In the genomic region with DNA sequence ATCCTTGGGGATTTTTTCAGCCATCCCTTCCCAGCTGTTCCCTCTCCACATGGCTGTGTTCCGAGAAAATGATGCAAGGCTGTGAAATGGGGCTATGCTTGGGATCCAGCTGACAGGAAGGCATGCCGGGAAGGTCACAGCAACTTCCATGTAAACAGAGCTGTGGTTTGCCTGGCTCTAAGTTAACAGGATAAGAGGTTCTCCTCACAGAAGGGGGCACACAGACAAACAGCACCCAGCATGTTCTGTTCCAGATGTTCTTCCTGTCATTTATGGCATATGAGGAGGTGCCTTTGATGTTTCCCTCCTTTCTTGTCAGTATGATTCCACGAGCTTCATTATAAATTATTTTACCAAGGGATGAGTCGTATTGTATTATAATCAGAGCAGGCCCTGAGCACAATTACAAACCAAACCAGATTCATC, we compare ENCODE assay signal across 12 cellular contexts.
A peak's percentile ranks its signal among the peaks of the same experiment; 100 is the strongest.
DNase-seq lines count a peak whose midpoint lies in the region; ATAC-seq and TF ChIP-seq lines count a peak whose summit lies in the region.
"Had no signal": no experiment of that assay in that cellular context is flagged by ENCODE, and none has a peak within 500 bp of the region (broad histone marks: within the 10 kb centered on the region; RNA-seq: fewer than 3 reads in every experiment).

No MANE protein-coding gene starts in this region.

- no peaks in the 10 kb centered on the region for H3K36me3 Mint-ChIP-seq in T-helper 17 cell (ENCODE audit: low read depth)
- H3K36me3 Mint-ChIP-seq in activated naive CD4-positive, alpha-beta T cell treated with anti-CD3 and anti-CD28 coated beads, Interleukin-2, amount 10 ng/mL, durations not matched to agents 7 days and 5 days: no peaks in the 10 kb centered on the region

- no peaks in the 10 kb centered on the region for H3K9me3 Mint-ChIP-seq in activated naive CD4-positive, alpha-beta T cell treated with anti-CD3 and anti-CD28 coated beads, Interleukin-2, amount 10 ng/mL, durations not matched to agents 7 days and 5 days

- no peak overlapping the region for H3K27ac Mint-ChIP-seq in T-helper 17 cell
- H3K27ac Mint-ChIP-seq in activated naive CD4-positive, alpha-beta T cell treated with anti-CD3 and anti-CD28 coated beads, Interleukin-2, amount 10 ng/mL, durations not matched to agents 7 days and 5 days: no peak overlapping the region
- H3K27ac Mint-ChIP-seq: B cell had no signal

- H3K27ac ChIP-seq in A673 (ENCODE audit: low read depth, low read length, poor library complexity, severe bottlenecking) (no peak overlapping the region), lower lobe of right lung (peak overlapping the region; percentile 7)
- H3K27ac ChIP-seq: HL-60 had no signal

- peak; percentile 18 for DNase-seq in A673 (ENCODE audit: low spot score)
- peak; percentile 16 for DNase-seq in LoVo (ENCODE audit: low spot score)
- peak; percentile 80 for DNase-seq in choroid plexus epithelial cell (ENCODE audit: low read depth)
- DNase-seq in lower lobe of right lung: peak; percentile 26
- DNase-seq in NCI-H187 (lab: John Stamatoyannopoulos, UW): no peak
- DNase-seq in T-helper 17 cell: no peak
- DNase-seq in activated naive CD4-positive, alpha-beta T cell treated with anti-CD3 and anti-CD28 coated beads, Interleukin-2, amount 10 ng/mL, durations not matched to agents 7 days and 5 days: no peak
- DNase-seq: cerebellar nuclear complex, retina had no signal

- no peak overlapping the region for H3K4me3 Mint-ChIP-seq in T-helper 17 cell
- no peak overlapping the region for H3K4me3 Mint-ChIP-seq in activated naive CD4-positive, alpha-beta T cell treated with anti-CD3 and anti-CD28 coated beads, Interleukin-2, amount 10 ng/mL, durations not matched to agents 7 days and 5 days
- H3K4me3 Mint-ChIP-seq: B cell had no signal

- no peaks in the 10 kb centered on the region for H3K27me3 ChIP-seq in A673 (replicated peaks; ENCODE audit: insufficient read depth, low read depth, low read length, poor library complexity)
- H3K27me3 ChIP-seq in lower lobe of right lung (ENCODE audit: low read depth): no peaks in the 10 kb centered on the region

- H3K4me3 ChIP-seq in A673 (ENCODE audit: low read depth, low read length, poor library complexity, severe bottlenecking): no peak overlapping the region
- H3K4me3 ChIP-seq in choroid plexus epithelial cell (ENCODE audit: low read depth, low read length): no peak overlapping the region
- H3K4me3 ChIP-seq in lower lobe of right lung: no peak overlapping the region

- H3K9me3 ChIP-seq in A673 (ENCODE audit: low read depth, low read length, poor library complexity, severe bottlenecking) (no peaks in the 10 kb centered on the region), lower lobe of right lung (no peaks in the 10 kb centered on the region), T-helper 17 cell (ENCODE audit: control insufficient read depth, low read length, poor library complexity, severe bottlenecking) (no peaks in the 10 kb centered on the region)

- H3K36me3 ChIP-seq in A673 (ENCODE audit: insufficient read depth, low read length, poor library complexity, severe bottlenecking) (no peaks in the 10 kb centered on the region), lower lobe of right lung (no peaks in the 10 kb centered on the region)

- POLR2A ChIA-PET in A673 (lab: Charles Lee; ENCODE audit: low non-redundant PET): no interaction called here

- ATAC-seq in lower lobe of right lung (peak; percentile 50 to 77), HG03039 (IDR thresholded peaks at IDR 0.05; ENCODE audit: unreplicated experiment) (no peak), T-helper 17 cell (no peak)

- H3K27me3 Mint-ChIP-seq in T-helper 17 cell: peaks cover 9% of the 10 kb centered on the region
- no peaks in the 10 kb centered on the region for H3K27me3 Mint-ChIP-seq in activated naive CD4-positive, alpha-beta T cell treated with anti-CD3 and anti-CD28 coated beads, Interleukin-2, amount 10 ng/mL, durations not matched to agents 7 days and 5 days

- peaks cover 3% of the 10 kb centered on the region for H3K4me1 Mint-ChIP-seq in T-helper 17 cell
- H3K4me1 Mint-ChIP-seq in activated naive CD4-positive, alpha-beta T cell treated with anti-CD3 and anti-CD28 coated beads, Interleukin-2, amount 10 ng/mL, durations not matched to agents 7 days and 5 days: no peaks in the 10 kb centered on the region
- H3K4me1 Mint-ChIP-seq: B cell had no signal

- no TSS peak for BruUV-seq in A673 (replicated peaks; lab: Mats Ljungman, UMichigan)

- TF ChIP-seq CTCF in A673 (conservative IDR thresholded peaks at IDR 0.05; ENCODE audit: low read depth, low read length) (no peak), choroid plexus epithelial cell (conservative IDR thresholded peaks at IDR 0.05; ENCODE audit: low read depth, low read length) (no peak), lower lobe of right lung (IDR thresholded peaks at IDR 0.05) (no peak)

- intact Hi-C loops in A673 (cut with micrococcal nuclease; ENCODE audit: unreplicated experiment) (no loop called here), lower lobe of right lung (cut with DNase I) (no loop called here)

- H3K4me1 ChIP-seq in A673 (ENCODE audit: insufficient read depth, low read length, poor library complexity, severe bottlenecking): no peaks in the 10 kb centered on the region
- peaks cover 19% of the 10 kb centered on the region for H3K4me1 ChIP-seq in lower lobe of right lung

- CTCF ChIA-PET in A673 (lab: Charles Lee): no interaction called here
- CTCF ChIA-PET in activated naive CD4-positive, alpha-beta T cell treated with anti-CD3 and anti-CD28 coated beads, Interleukin-2, amount 10 ng/mL, durations not matched to agents 7 days and 5 days (lab: Charles Lee): no interaction called here

Comparison
In these comparisons a context has a peak if more than half of its experiments do, and no peak if none do; other contexts are left out.
1. DNase-seq: peak in A673 (single experiment), LoVo (single experiment), choroid plexus epithelial cell (single experiment) and lower lobe of right lung (single experiment); none in NCI-H187 (0 of 2), T-helper 17 cell (0 of 3) and activated naive CD4-positive, alpha-beta T cell treated with anti-CD3 and anti-CD28 coated beads, Interleukin-2, amount 10 ng/mL, durations not matched to agents 7 days and 5 days (single experiment).
2. ATAC-seq: peak in lower lobe of right lung (2 of 2); none in HG03039 (single experiment) and T-helper 17 cell (single experiment).